In genomic region chr12:5453471-5453870, GRCh38 we compare ENCODE assay signal across 22 cellular contexts. TPM values are rescaled to one million over a fixed set of nuclear protein-coding genes. Genes with fewer than 3 reads are reported as not detected.
"Had no signal": no experiment of that assay in that cellular context is flagged by ENCODE, and none has a peak within 500 bp of the region (broad histone marks: within the 10 kb centered on the region; RNA-seq: fewer than 3 reads in every experiment).

No MANE protein-coding gene starts in this region.

- H3K4me1 ChIP-seq: right lobe of liver had no signal

- H3K9me3 ChIP-seq: heart left ventricle, right lobe of liver, tibial artery, upper lobe of right lung had no signal

- H3K36me3 ChIP-seq: heart left ventricle, right lobe of liver, tibial artery, upper lobe of right lung had no signal

- DNase-seq: activated CD4-positive, alpha-beta T cell treated with anti-CD3 and anti-CD28 coated beads for 4 hours; activated CD4-positive, alpha-beta T cell treated with anti-CD3 and anti-CD28 coated beads, Interleukin-2, amount 50 U/mL, for 4 hours; activated CD8-positive, alpha-beta memory T cell treated with anti-CD3 and anti-CD28 coated beads for 24 hours; activated effector memory CD4-positive, alpha-beta T cell treated with Interleukin-2 at 50 U/mL for 16 hours; activated naive CD4-positive, alpha-beta T cell treated with Interleukin-2 at 50 U/mL for 16 hours; anterior cingulate cortex; cortex of kidney; effector memory CD8-positive, alpha-beta T cell; erythroblast; heart left ventricle; right lobe of liver; stimulated activated CD4-positive, alpha-beta T cell treated with anti-CD3 and anti-CD28 coated beads, Interleukin-1b, Interleukin-23, amount 100 ng/mL, for 48 hours; stimulated activated CD4-positive, alpha-beta T cell treated with anti-CD3 and anti-CD28 coated beads, Interleukin-4, amount 100 ng/mL, for 4 hours; stimulated activated CD8-positive, alpha-beta memory T cell treated with anti-CD3 and anti-CD28 coated beads, Interleukin-4, amount 100 ng/mL, for 48 hours; stimulated activated naive CD8-positive, alpha-beta T cell treated with anti-CD3 and anti-CD28 coated beads, Interleukin-15, amount 100 ng/mL, for 72 hours; T-cell; upper lobe of right lung had no signal

- ATAC-seq: effector memory CD8-positive, alpha-beta T cell; heart left ventricle; natural killer cell treated with Interleukin-12 subunit alpha and Interleukin-12 subunit beta and Interleukin-15 and Interleukin-18, amount 100 ng/mL, for 72 hours; right lobe of liver; stimulated activated memory B cell treated with anti-CD40 and anti-IgM and Interleukin-4, amounts not matched to agents 10 μg/mL and 1 μg/mL and 100 μg/mL, for 72 hours; stimulated activated naive CD8-positive, alpha-beta T cell treated with anti-CD3 and anti-CD28 coated beads, Interleukin-15, amount 100 ng/mL, for 72 hours; T-cell; upper lobe of right lung had no signal

- H3K27ac ChIP-seq: heart left ventricle, right lobe of liver, skin epidermis, upper lobe of right lung had no signal

- H3K4me3 ChIP-seq: heart left ventricle, right lobe of liver, skin epidermis, tibial artery, upper lobe of right lung had no signal

- H3K27me3 ChIP-seq: right lobe of liver, tibial artery had no signal

RNA-seq across cellular contexts. Expression of gene NTF3, which starts 21.6 kb away (rescaled TPM):
- total RNA-seq: kidney epithelial cell; natural killer cell treated with Interleukin-12 subunit alpha and Interleukin-12 subunit beta and Interleukin-15 and Interleukin-18, amount 100 ng/mL, for 72 hours; T-cell had no signal
